18 cellular contexts compared by ENCODE assay signal in genomic region chr15:41941644-41942415, GRCh38. TPM values are rescaled to one million over a fixed set of nuclear protein-coding genes. Genes with fewer than 3 reads are reported as not detected.
A peak's percentile ranks its signal among the peaks of the same experiment; 100 is the strongest.
DNase-seq lines count a peak whose midpoint lies in the region; ATAC-seq and TF ChIP-seq lines count a peak whose summit lies in the region.
"Had no signal": no experiment of that assay in that cellular context is flagged by ENCODE, and none has a peak within 500 bp of the region (broad histone marks: within the 10 kb centered on the region; RNA-seq: fewer than 3 reads in every experiment).

No MANE protein-coding gene starts in this region.

- 92% methylated on average over 5 of the region's 22 CpGs; no CpG with 5 or more reads in 1 of the 2 experiments for WGBS in IMR-90 (ENCODE audit: extremely low coverage in 2 of 2, insufficient read length in 1 of 2), 2 experiments

- TF ChIP-seq CTCF in IMR-90 (conservative IDR thresholded peaks at IDR 0.05; ENCODE audit: low read depth, low read length) (no peak), neural progenitor cell (IDR thresholded peaks at IDR 0.05) (no peak)

- H3K56ac ChIP-seq in IMR-90 (ENCODE audit: extremely low read depth, insufficient read depth, low read length), result no peak overlapping the region

- CTCF ChIA-PET in activated CD4-positive, alpha-beta memory T cell treated with anti-CD3 and anti-CD28 coated beads for 36 hours (lab: Charles Lee), result interaction anchor here (1.2 kb wide), 1 partner anchor 167 kb away, joined by 3 read pairs; the partner anchor contains the start of gene MAPKBP1
- CTCF ChIA-PET in activated CD4-positive, alpha-beta memory T cell treated with anti-CD3 and anti-CD28 coated beads, Interleukin-2, amount 10 ng/mL, durations not matched to agents 7 days and 5 days (lab: Charles Lee), result interaction anchor here (1.7 to 7.5 kb wide), 3 partner anchors 28 to 169 kb away, joined by 4 to 73 read pairs (median 12); partner anchors contain the start of genes EHD4 and MAPKBP1
- CTCF ChIA-PET in IMR-90 (lab: Yijun Ruan, JAX), result interaction anchor here (0.6 kb wide), 1 partner anchor 542 kb away, joined by 3 read pairs; no protein-coding TSS in a partner anchor

- H3K9me3 Mint-ChIP-seq in activated CD4-positive, alpha-beta memory T cell treated with anti-CD3 and anti-CD28 coated beads for 36 hours, result no peaks in the 10 kb centered on the region
- H3K9me3 Mint-ChIP-seq in activated CD4-positive, alpha-beta memory T cell treated with anti-CD3 and anti-CD28 coated beads, Interleukin-2, amount 10 ng/mL, durations not matched to agents 7 days and 5 days, result no peaks in the 10 kb centered on the region
- no peaks in the 10 kb centered on the region for H3K9me3 Mint-ChIP-seq in neural progenitor cell
- H3K9me3 Mint-ChIP-seq in activated T-helper 2 cell treated with anti-CD3 and anti-CD28 coated beads, Interferon-gamma antibody, Interleukin-2, Interleukin-4, amounts not matched to agents 10 μg/mL and 5 μg/mL and 100 μg/mL, durations not matched to agents 14 hours and 24 hours and 36 hours, result no peaks in the 10 kb centered on the region
- H3K9me3 Mint-ChIP-seq in immature natural killer cell, result no peaks in the 10 kb centered on the region
- H3K9me3 Mint-ChIP-seq: activated CD4-positive, alpha-beta T cell treated with anti-CD3 and anti-CD28 coated beads, Interleukin-2, amount 10 ng/mL, durations not matched to agents 7 days and 5 days; brain had no signal

- no peaks in the 10 kb centered on the region for H3K9me3 ChIP-seq in IMR-90 (ENCODE audit: control insufficient read depth, insufficient read depth, low read length)
- H3K9me3 ChIP-seq in neural progenitor cell (ENCODE audit: low read depth), result no peaks in the 10 kb centered on the region
- H3K9me3 ChIP-seq: left lung, neutrophil had no signal

- peaks cover 1% of the 10 kb centered on the region; the same call in 1 of the 2 replicates for H3K36me3 ChIP-seq in IMR-90 (ENCODE audit: control insufficient read depth, insufficient read depth, low read length)
- H3K36me3 ChIP-seq in neural progenitor cell, result no peaks in the 10 kb centered on the region

- no peak for TF ChIP-seq POLR2A in IMR-90 (IDR thresholded peaks at IDR 0.05; ENCODE audit: low read depth, low read length)

- H3K27ac Mint-ChIP-seq in activated CD4-positive, alpha-beta memory T cell treated with anti-CD3 and anti-CD28 coated beads for 36 hours, result peak overlapping the region; percentile 35
- no peak overlapping the region for H3K27ac Mint-ChIP-seq in activated CD4-positive, alpha-beta memory T cell treated with anti-CD3 and anti-CD28 coated beads, Interleukin-2, amount 10 ng/mL, durations not matched to agents 7 days and 5 days
- no peak overlapping the region for H3K27ac Mint-ChIP-seq in neural progenitor cell
- no peak overlapping the region for H3K27ac Mint-ChIP-seq in activated T-helper 2 cell treated with anti-CD3 and anti-CD28 coated beads, Interferon-gamma antibody, Interleukin-2, Interleukin-4, amounts not matched to agents 10 μg/mL and 5 μg/mL and 100 μg/mL, durations not matched to agents 14 hours and 24 hours and 36 hours
- H3K27ac Mint-ChIP-seq in immature natural killer cell, result peak overlapping the region in 2 of 6 donors; percentile 48 to 74

- no peak overlapping the region for H3K4me3 Mint-ChIP-seq in activated CD4-positive, alpha-beta memory T cell treated with anti-CD3 and anti-CD28 coated beads for 36 hours
- no peak overlapping the region for H3K4me3 Mint-ChIP-seq in activated CD4-positive, alpha-beta memory T cell treated with anti-CD3 and anti-CD28 coated beads, Interleukin-2, amount 10 ng/mL, durations not matched to agents 7 days and 5 days
- H3K4me3 Mint-ChIP-seq in neural progenitor cell, result no peak overlapping the region
- H3K4me3 Mint-ChIP-seq in activated T-helper 2 cell treated with anti-CD3 and anti-CD28 coated beads, Interferon-gamma antibody, Interleukin-2, Interleukin-4, amounts not matched to agents 10 μg/mL and 5 μg/mL and 100 μg/mL, durations not matched to agents 14 hours and 24 hours and 36 hours (ENCODE audit: low read depth), result no peak overlapping the region
- no peak overlapping the region for H3K4me3 Mint-ChIP-seq in immature natural killer cell
- H3K4me3 Mint-ChIP-seq: activated CD4-positive, alpha-beta T cell treated with anti-CD3 and anti-CD28 coated beads, Interleukin-2, amount 10 ng/mL, durations not matched to agents 7 days and 5 days; brain had no signal

- peak overlapping the region; percentile 95 for H2AK5ac ChIP-seq in IMR-90 (ENCODE audit: low read depth, low read length)

- H4K20me1 ChIP-seq in IMR-90 (ENCODE audit: insufficient read depth, low read length) (no peaks in the 10 kb centered on the region), neural progenitor cell (ENCODE audit: low read depth) (no peaks in the 10 kb centered on the region)

- no peak for TF ChIP-seq RAD21 in IMR-90 (IDR thresholded peaks at IDR 0.05; ENCODE audit: low read length)

- H3K14ac ChIP-seq in IMR-90 (replicated peaks; ENCODE audit: low read depth, low read length), result peak overlapping the region; percentile 71

- H2BK20ac ChIP-seq in IMR-90 (ENCODE audit: low read depth, low read length), result peak overlapping the region; percentile 79

- H3K4me1 ChIP-seq in IMR-90 (ENCODE audit: control insufficient read depth, insufficient read depth, low read length) (peaks cover 45% of the 10 kb centered on the region), neural progenitor cell (peaks cover 39% of the 10 kb centered on the region)

- H3K27ac ChIP-seq in IMR-90 (ENCODE audit: insufficient read depth, low read length) (no peak overlapping the region), neural progenitor cell (peak overlapping the region; percentile 71)
- H3K27ac ChIP-seq: HL-60, left lung, neutrophil had no signal

- BruUV-seq in IMR-90 (replicated peaks; lab: Mats Ljungman, UMichigan), result no TSS peak

- no peak for ATAC-seq in IMR-90 (ENCODE audit: low read depth)
- no peak for ATAC-seq in HG03097 (IDR thresholded peaks at IDR 0.05; ENCODE audit: low FRiP score, unreplicated experiment)
- ATAC-seq: left lung had no signal

- H3K4ac ChIP-seq in IMR-90 (ENCODE audit: low read depth, low read length), result peak overlapping the region; percentile 100

- peaks cover 52% of the 10 kb centered on the region for H3K9me1 ChIP-seq in IMR-90 (ENCODE audit: insufficient read depth, low read length)

- H3K4me3 ChIP-seq in IMR-90 (ENCODE audit: insufficient read depth, low read depth, low read length) (no peak overlapping the region), neural progenitor cell (no peak overlapping the region)
- H3K4me3 ChIP-seq: hepatocyte, left lung had no signal

- H3K27me3 ChIP-seq in IMR-90 (ENCODE audit: control insufficient read depth, insufficient read depth, low read length) (no peaks in the 10 kb centered on the region), neural progenitor cell (no peaks in the 10 kb centered on the region)
- H3K27me3 ChIP-seq: hepatocyte, left lung, neutrophil had no signal

- dilution Hi-C loops in IMR-90 (cut with HindIII; ENCODE audit: low sequenced_read_pairs, unreplicated experiment), result no loop called here

- intact Hi-C loops in activated CD4-positive, alpha-beta memory T cell treated with anti-CD3 and anti-CD28 coated beads for 36 hours (cut with micrococcal nuclease), result no loop called here
- intact Hi-C loops in IMR-90 (cut with micrococcal nuclease), result no loop called here
- intact Hi-C loops in activated T-helper 2 cell treated with anti-CD3 and anti-CD28 coated beads, Interferon-gamma antibody, Interleukin-2, Interleukin-4, amounts not matched to agents 10 μg/mL and 5 μg/mL and 100 μg/mL, durations not matched to agents 14 hours and 24 hours and 36 hours (cut with micrococcal nuclease), result no loop called here

- H3K4me2 ChIP-seq in IMR-90 (ENCODE audit: low read depth, low read length), result no peak overlapping the region
- peak overlapping the region; percentile 53 for H3K4me2 ChIP-seq in neural progenitor cell
- H3K4me2 ChIP-seq: hepatocyte had no signal

- H2BK120ac ChIP-seq in IMR-90 (ENCODE audit: low read depth, low read length), result peak overlapping the region; percentile 100

- H3K4me1 Mint-ChIP-seq in activated CD4-positive, alpha-beta memory T cell treated with anti-CD3 and anti-CD28 coated beads for 36 hours (ENCODE audit: low read depth), result peaks cover 53% of the 10 kb centered on the region
- peaks cover 50% of the 10 kb centered on the region for H3K4me1 Mint-ChIP-seq in activated CD4-positive, alpha-beta memory T cell treated with anti-CD3 and anti-CD28 coated beads, Interleukin-2, amount 10 ng/mL, durations not matched to agents 7 days and 5 days
- peaks cover 57% of the 10 kb centered on the region for H3K4me1 Mint-ChIP-seq in neural progenitor cell
- peaks cover 27% of the 10 kb centered on the region for H3K4me1 Mint-ChIP-seq in activated T-helper 2 cell treated with anti-CD3 and anti-CD28 coated beads, Interferon-gamma antibody, Interleukin-2, Interleukin-4, amounts not matched to agents 10 μg/mL and 5 μg/mL and 100 μg/mL, durations not matched to agents 14 hours and 24 hours and 36 hours (ENCODE audit: low read depth)
- H3K4me1 Mint-ChIP-seq in immature natural killer cell, result peaks cover 15 to 20% of the 10 kb centered on the region in 2 donors

- peaks cover 15% of the 10 kb centered on the region for H3K36me3 Mint-ChIP-seq in activated CD4-positive, alpha-beta memory T cell treated with anti-CD3 and anti-CD28 coated beads for 36 hours
- peaks cover 36% of the 10 kb centered on the region for H3K36me3 Mint-ChIP-seq in activated CD4-positive, alpha-beta memory T cell treated with anti-CD3 and anti-CD28 coated beads, Interleukin-2, amount 10 ng/mL, durations not matched to agents 7 days and 5 days (ENCODE audit: low read depth)
- H3K36me3 Mint-ChIP-seq in neural progenitor cell, result no peaks in the 10 kb centered on the region
- H3K36me3 Mint-ChIP-seq in activated T-helper 2 cell treated with anti-CD3 and anti-CD28 coated beads, Interferon-gamma antibody, Interleukin-2, Interleukin-4, amounts not matched to agents 10 μg/mL and 5 μg/mL and 100 μg/mL, durations not matched to agents 14 hours and 24 hours and 36 hours (ENCODE audit: low read depth), result peaks cover 20% of the 10 kb centered on the region
- peaks cover 0 to 5% (median 3%) of the 10 kb centered on the region in 3 donors for H3K36me3 Mint-ChIP-seq in immature natural killer cell

- DNase-seq in activated CD4-positive, alpha-beta memory T cell treated with anti-CD3 and anti-CD28 coated beads for 36 hours, result no peak
- no peak for DNase-seq in activated CD4-positive, alpha-beta memory T cell treated with anti-CD3 and anti-CD28 coated beads, Interleukin-2, amount 10 ng/mL, durations not matched to agents 7 days and 5 days
- DNase-seq in IMR-90 (no peak), ecto neural progenitor cell (ENCODE audit: low spot score) (peak; percentile 55), neural progenitor cell (ENCODE audit: low spot score) (peak; percentile 78), immature natural killer cell (no peak)
- no peak for DNase-seq in activated T-helper 2 cell treated with anti-CD3 and anti-CD28 coated beads, Interferon-gamma antibody, Interleukin-2, Interleukin-4, amounts not matched to agents 10 μg/mL and 5 μg/mL and 100 μg/mL, durations not matched to agents 14 hours and 24 hours and 36 hours (ENCODE audit: low spot score)
- DNase-seq: activated CD4-positive, alpha-beta T cell treated with anti-CD3 and anti-CD28 coated beads, Interleukin-2, amount 10 ng/mL, durations not matched to agents 7 days and 5 days; left lung; NCI-H187 treated with DMSO at 0.1 percent for 48 hours; NCI-H774; T-helper 9 cell had no signal

- H4K8ac ChIP-seq in IMR-90 (ENCODE audit: low read depth in 2 of 2, low read length in 2 of 2), result peak overlapping the region in 1 of 2 experiments; percentile 86; a peak in 3 of 4 replicates

- no peak overlapping the region for H3K18ac ChIP-seq in IMR-90 (ENCODE audit: low read depth, low read length)

- in situ Hi-C loops in IMR-90 (cut with MboI; ENCODE audit: low sequenced_read_pairs), result no loop called here

- H4K5ac ChIP-seq in IMR-90 (ENCODE audit: low read depth, low read length), result peak overlapping the region; percentile 34; the same call in 1 of the 2 replicates

- peak overlapping the region; percentile 63; the same call in 1 of the 2 replicates for H3K23ac ChIP-seq in IMR-90 (ENCODE audit: low read depth, low read length)

- peak overlapping the region; percentile 13 for H2AFZ ChIP-seq in IMR-90 (replicated peaks; ENCODE audit: low read length, poor library complexity)
- H2AFZ ChIP-seq in neural progenitor cell (replicated peaks), result no peak overlapping the region
- H2AFZ ChIP-seq: hepatocyte had no signal

- peaks cover 52 to 86% of the 10 kb centered on the region in 2 experiments for H3K79me1 ChIP-seq in IMR-90 (ENCODE audit: low read depth in 1 of 2, low read length in 2 of 2)

- H3F3A ChIP-seq in neural progenitor cell (ENCODE audit: low read depth), result peaks cover 16% of the 10 kb centered on the region

- POLR2A ChIA-PET in activated CD4-positive, alpha-beta memory T cell treated with anti-CD3 and anti-CD28 coated beads for 36 hours (lab: Charles Lee), result interaction anchor here (5.8 kb wide), 1 partner anchor 30 kb away, joined by 63 read pairs; the partner anchor contains the start of gene EHD4
- POLR2A ChIA-PET in activated CD4-positive, alpha-beta memory T cell treated with anti-CD3 and anti-CD28 coated beads, Interleukin-2, amount 10 ng/mL, durations not matched to agents 7 days and 5 days (lab: Charles Lee), result interaction anchor here (1.2 to 10.7 kb wide), 3 partner anchors 10 to 71 kb away, joined by 3 to 186 read pairs (median 4); partner anchors contain the start of gene EHD4
- POLR2A ChIA-PET in IMR-90 (lab: Charles Lee; ENCODE audit: unreplicated experiment), result no interaction called here

- H3K27me3 Mint-ChIP-seq in activated CD4-positive, alpha-beta memory T cell treated with anti-CD3 and anti-CD28 coated beads for 36 hours, result no peaks in the 10 kb centered on the region
- H3K27me3 Mint-ChIP-seq in activated CD4-positive, alpha-beta memory T cell treated with anti-CD3 and anti-CD28 coated beads, Interleukin-2, amount 10 ng/mL, durations not matched to agents 7 days and 5 days, result no peaks in the 10 kb centered on the region
- no peaks in the 10 kb centered on the region for H3K27me3 Mint-ChIP-seq in neural progenitor cell (ENCODE audit: insufficient read depth, low read depth)
- no peaks in the 10 kb centered on the region for H3K27me3 Mint-ChIP-seq in activated T-helper 2 cell treated with anti-CD3 and anti-CD28 coated beads, Interferon-gamma antibody, Interleukin-2, Interleukin-4, amounts not matched to agents 10 μg/mL and 5 μg/mL and 100 μg/mL, durations not matched to agents 14 hours and 24 hours and 36 hours (ENCODE audit: low read depth)
- peaks cover 4 to 11% (median 5%) of the 10 kb centered on the region in 3 donors for H3K27me3 Mint-ChIP-seq in immature natural killer cell (ENCODE audit: low read depth in 3 of 3)
- H3K27me3 Mint-ChIP-seq: activated CD4-positive, alpha-beta T cell treated with anti-CD3 and anti-CD28 coated beads, Interleukin-2, amount 10 ng/mL, durations not matched to agents 7 days and 5 days; brain had no signal

- H4K91ac ChIP-seq in IMR-90 (ENCODE audit: insufficient read depth, low read depth, low read length), result peak overlapping the region; percentile 85

- H3K9ac ChIP-seq in IMR-90 (ENCODE audit: low read depth, low read length) (no peak overlapping the region), neural progenitor cell (no peak overlapping the region)

- peak overlapping the region; percentile 11 for H2AK9ac ChIP-seq in IMR-90 (replicated peaks; ENCODE audit: low read depth, low read length, poor library complexity)

- H3K79me2 ChIP-seq in neural progenitor cell (ENCODE audit: low read depth), result no peaks in the 10 kb centered on the region

- H2BK15ac ChIP-seq in IMR-90 (ENCODE audit: low read depth, low read length), result peak overlapping the region; percentile 93; the same call in 2 of the 3 replicates

- peak overlapping the region; percentile 52 for H2BK5ac ChIP-seq in IMR-90 (ENCODE audit: low read depth, low read length, poor library complexity, severe bottlenecking)

RNA-seq across cellular contexts. Expression of gene EHD4, which starts 30.5 kb away (rescaled TPM):
- total RNA-seq in activated CD4-positive, alpha-beta memory T cell treated with anti-CD3 and anti-CD28 coated beads for 36 hours, result 10 to 100 TPM; 43.6 to 45.0 TPM
- total RNA-seq in activated CD4-positive, alpha-beta memory T cell treated with anti-CD3 and anti-CD28 coated beads, Interleukin-2, amount 10 ng/mL, durations not matched to agents 7 days and 5 days, result 10 to 100 TPM; 25.0 to 25.3 TPM
- total RNA-seq in IMR-90 (2012; rRNA removed) (26.4 and 29.0 TPM in 2 replicates), neural progenitor cell (ENCODE audit: low replicate concordance) (6.9 and 11.9 TPM in 2 replicates)
- polyA plus RNA-seq in IMR-90 (2012; rRNA removed) (21.0 and 21.1 TPM in 2 replicates), immature natural killer cell (1 to 10 TPM; 5.3 to 7.3 (median 7.0) TPM)
- polyA plus RNA-seq in IMR-90 (2012; cell fraction: cytosol; rRNA removed), result 13.2 and 20.3 TPM in 2 replicates
- polyA plus RNA-seq in IMR-90 (2012; cell fraction: nucleus; rRNA removed; ENCODE audit: low replicate concordance), result 10.2 and 11.2 TPM in 2 replicates
- total RNA-seq in activated T-helper 2 cell treated with anti-CD3 and anti-CD28 coated beads, Interferon-gamma antibody, Interleukin-2, Interleukin-4, amounts not matched to agents 10 μg/mL and 5 μg/mL and 100 μg/mL, durations not matched to agents 14 hours and 24 hours and 36 hours, result 22.3 and 22.7 TPM in 2 replicates

RNA-seq across cellular contexts. Expression of gene SPTBN5, which starts 48.0 kb away (rescaled TPM):
- total RNA-seq in activated CD4-positive, alpha-beta memory T cell treated with anti-CD3 and anti-CD28 coated beads for 36 hours, result 1 to 10 TPM in 1 of 2 experiments, under 1 TPM in 1; 0.88 to 1.6 TPM
- total RNA-seq in activated CD4-positive, alpha-beta memory T cell treated with anti-CD3 and anti-CD28 coated beads, Interleukin-2, amount 10 ng/mL, durations not matched to agents 7 days and 5 days, result 1 to 10 TPM; 1.5 to 1.6 TPM
- total RNA-seq in IMR-90 (2012; rRNA removed) (under 0.01 TPM in 2 replicates), neural progenitor cell (ENCODE audit: low replicate concordance) (0.15 TPM in 1 of 2 replicates, not detected in the other)
- polyA plus RNA-seq in IMR-90 (2012; rRNA removed) (0.37 and 0.38 TPM in 2 replicates), immature natural killer cell (under 1 TPM in 1 of 3 donors, not detected in 2; 0.06 TPM)
- 0.10 and 0.12 TPM in 2 replicates for polyA plus RNA-seq in IMR-90 (2012; cell fraction: cytosol; rRNA removed)
- polyA plus RNA-seq in IMR-90 (2012; cell fraction: nucleus; rRNA removed; ENCODE audit: low replicate concordance), result 2.3 and 3.5 TPM in 2 replicates
- total RNA-seq in activated T-helper 2 cell treated with anti-CD3 and anti-CD28 coated beads, Interferon-gamma antibody, Interleukin-2, Interleukin-4, amounts not matched to agents 10 μg/mL and 5 μg/mL and 100 μg/mL, durations not matched to agents 14 hours and 24 hours and 36 hours, result 0.41 and 0.90 TPM in 2 replicates
- total RNA-seq: H4 had no signal

Comparison
In these comparisons a context has a peak if more than half of its experiments do, and no peak if none do; other contexts are left out.
1. DNase-seq: peak in ecto neural progenitor cell (single experiment) and neural progenitor cell (single experiment); none in activated CD4-positive, alpha-beta memory T cell treated with anti-CD3 and anti-CD28 coated beads for 36 hours (single experiment), activated CD4-positive, alpha-beta memory T cell treated with anti-CD3 and anti-CD28 coated beads, Interleukin-2, amount 10 ng/mL, durations not matched to agents 7 days and 5 days (single experiment), IMR-90 (single experiment), activated T-helper 2 cell treated with anti-CD3 and anti-CD28 coated beads, Interferon-gamma antibody, Interleukin-2, Interleukin-4, amounts not matched to agents 10 μg/mL and 5 μg/mL and 100 μg/mL, durations not matched to agents 14 hours and 24 hours and 36 hours (single experiment) and immature natural killer cell (0 of 3).